Comparison of ENCODE assay signal across 9 cellular contexts in the genomic region with DNA sequence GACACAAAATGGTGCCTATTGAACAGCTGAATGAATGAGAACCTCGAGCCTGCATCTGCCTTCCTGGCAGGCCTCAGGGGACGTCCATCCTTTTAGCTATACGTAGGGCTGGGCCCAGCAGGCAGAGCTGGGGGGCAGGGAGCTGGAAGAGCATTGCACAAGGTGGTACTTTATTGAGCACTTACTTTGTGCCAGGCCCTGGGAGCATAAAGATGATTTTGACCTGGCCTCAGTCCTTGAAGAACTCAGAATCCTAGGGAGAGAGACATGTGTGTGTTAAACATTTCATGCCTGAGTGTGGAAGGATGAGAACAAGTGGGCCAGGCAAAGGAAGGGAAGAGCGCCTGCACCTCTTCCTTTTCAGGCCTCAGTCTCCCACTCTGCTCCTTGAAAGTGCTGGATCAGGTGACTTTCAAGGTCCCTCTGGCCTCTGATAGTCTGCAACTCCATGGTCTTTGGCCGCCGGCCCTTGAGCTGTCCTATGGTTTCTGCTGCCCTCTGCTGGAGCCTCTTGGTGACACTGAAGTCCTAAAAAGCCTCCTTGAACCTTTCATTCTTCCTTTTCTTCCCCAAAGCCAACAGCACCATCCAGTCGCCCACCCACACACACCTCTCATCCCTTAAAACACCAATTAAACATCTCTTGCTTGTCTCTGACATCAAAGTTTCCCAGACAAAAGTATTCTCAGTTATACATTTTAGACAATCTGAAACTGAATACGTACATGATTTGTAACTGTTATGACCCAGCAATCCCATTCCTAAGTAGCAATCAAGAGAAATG. TPM values are rescaled to one million over a fixed set of nuclear protein-coding genes. Genes with fewer than 3 reads are reported as not detected.
A peak's percentile ranks its signal among the peaks of the same experiment; 100 is the strongest.
DNase-seq lines count a peak whose midpoint lies in the region; ATAC-seq and TF ChIP-seq lines count a peak whose summit lies in the region.
"Had no signal": no experiment of that assay in that cellular context is flagged by ENCODE, and none has a peak within 500 bp of the region (broad histone marks: within the 10 kb centered on the region; RNA-seq: fewer than 3 reads in every experiment).

No MANE protein-coding gene starts in this region.

- H3K9me3 Mint-ChIP-seq in CD4-positive, CD25-positive, alpha-beta regulatory T cell = peaks cover 0 to 1% (median 0%) of the 10 kb centered on the region in 7 donors
- H3K9me3 Mint-ChIP-seq in activated CD4-positive, alpha-beta memory T cell treated with anti-CD3 and anti-CD28 coated beads, Interleukin-2, amount 10 ng/mL, durations not matched to agents 7 days and 5 days = no peaks in the 10 kb centered on the region
- H3K9me3 Mint-ChIP-seq in endodermal cell = no peaks in the 10 kb centered on the region
- no peaks in the 10 kb centered on the region for H3K9me3 Mint-ChIP-seq in mesothelial cell of epicardium
- H3K9me3 Mint-ChIP-seq: IgD-negative memory B cell had no signal

- TF ChIP-seq CTCF in endodermal cell (conservative IDR thresholded peaks at IDR 0.05) = peak; percentile 89
- TF ChIP-seq CTCF in mesothelial cell of epicardium (IDR thresholded peaks at IDR 0.05; ENCODE audit: unreplicated experiment) = peak; percentile 61

- H3K4me3 ChIP-seq in CD4-positive, CD25-positive, alpha-beta regulatory T cell (ENCODE audit: low read depth, low read length) = no peak overlapping the region
- H3K4me3 ChIP-seq in endodermal cell (ENCODE audit: low read length) = no peak overlapping the region

- H3K36me3 ChIP-seq in CD4-positive, CD25-positive, alpha-beta regulatory T cell (ENCODE audit: control insufficient read depth, insufficient read depth, low read length) = no peaks in the 10 kb centered on the region
- no peaks in the 10 kb centered on the region for H3K36me3 ChIP-seq in endodermal cell (ENCODE audit: control insufficient read depth, insufficient read depth, low read length)

- no peaks in the 10 kb centered on the region for H3K9me3 ChIP-seq in CD4-positive, CD25-positive, alpha-beta regulatory T cell (ENCODE audit: control insufficient read depth in 2 of 2, low read length in 2 of 2)
- no peaks in the 10 kb centered on the region for H3K9me3 ChIP-seq in endodermal cell (ENCODE audit: control insufficient read depth, low read length)

- CTCF ChIA-PET in activated CD4-positive, alpha-beta memory T cell treated with anti-CD3 and anti-CD28 coated beads, Interleukin-2, amount 10 ng/mL, durations not matched to agents 7 days and 5 days (lab: Charles Lee) = interaction anchor here (0.6 to 8.1 kb wide), 34 partner anchors 9 to 226 kb away, joined by 3 to 112 read pairs (median 4); partner anchors contain the start of genes INSRR, ISG20L2, METTL25B and NTRK1

- H3K27me3 Mint-ChIP-seq in CD4-positive, CD25-positive, alpha-beta regulatory T cell = peaks cover 68% of the 10 kb centered on the region
- peaks cover 58% of the 10 kb centered on the region for H3K27me3 Mint-ChIP-seq in activated CD4-positive, alpha-beta memory T cell treated with anti-CD3 and anti-CD28 coated beads, Interleukin-2, amount 10 ng/mL, durations not matched to agents 7 days and 5 days
- H3K27me3 Mint-ChIP-seq in endodermal cell (ENCODE audit: insufficient read depth) (peaks cover 51% of the 10 kb centered on the region), mesothelial cell of epicardium (ENCODE audit: low read depth) (peaks cover 50% of the 10 kb centered on the region)

- peak; percentile 30 to 61 (median 34) for DNase-seq in CD4-positive, CD25-positive, alpha-beta regulatory T cell
- peak; percentile 54 for DNase-seq in NCI-H748 treated with DMSO at 0.1 percent for 48 hours (lab: John Stamatoyannopoulos, UW)
- DNase-seq in activated CD4-positive, alpha-beta memory T cell treated with anti-CD3 and anti-CD28 coated beads, Interleukin-2, amount 10 ng/mL, durations not matched to agents 7 days and 5 days = peak; percentile 69
- peak; percentile 96 for DNase-seq in endodermal cell
- peak; percentile 53 to 79 for DNase-seq in mesothelial cell of epicardium (ENCODE audit: low spot score in 2 of 2, unreplicated experiment in 2 of 2)
- peak; percentile 31 for DNase-seq in stimulated activated CD8-positive, alpha-beta memory T cell treated with anti-CD3 and anti-CD28 coated beads, Interleukin-7, amount 100 ng/mL, for 24 hours (ENCODE audit: low read depth)

- no peak overlapping the region for H3K27ac Mint-ChIP-seq in CD4-positive, CD25-positive, alpha-beta regulatory T cell
- no peak overlapping the region for H3K27ac Mint-ChIP-seq in activated CD4-positive, alpha-beta memory T cell treated with anti-CD3 and anti-CD28 coated beads, Interleukin-2, amount 10 ng/mL, durations not matched to agents 7 days and 5 days
- H3K27ac Mint-ChIP-seq in endodermal cell (no peak overlapping the region), mesothelial cell of epicardium (no peak overlapping the region)

- POLR2A ChIA-PET in activated CD4-positive, alpha-beta memory T cell treated with anti-CD3 and anti-CD28 coated beads, Interleukin-2, amount 10 ng/mL, durations not matched to agents 7 days and 5 days (lab: Charles Lee) = interaction anchor here (1.5 kb wide), 2 partner anchors 27 to 89 kb away, joined by 3 to 7 read pairs; no protein-coding TSS in a partner anchor

- ATAC-seq in CD4-positive, CD25-positive, alpha-beta regulatory T cell (ENCODE audit: low read depth in 2 of 2) = no peak
- ATAC-seq in HG03108 (IDR thresholded peaks at IDR 0.05; ENCODE audit: unreplicated experiment) (peak; percentile 57), GM18498 (IDR thresholded peaks at IDR 0.05; ENCODE audit: unreplicated experiment) (no peak)

- peaks cover 6% of the 10 kb centered on the region for H3K27me3 ChIP-seq in CD4-positive, CD25-positive, alpha-beta regulatory T cell (ENCODE audit: control insufficient read depth, insufficient read depth, low read length)
- peaks cover 41% of the 10 kb centered on the region for H3K27me3 ChIP-seq in endodermal cell (ENCODE audit: control insufficient read depth, insufficient read depth, low read length, poor library complexity, severe bottlenecking)

- H3K4me1 Mint-ChIP-seq in CD4-positive, CD25-positive, alpha-beta regulatory T cell = peaks cover 0 to 23% (median 15%) of the 10 kb centered on the region in 4 donors
- H3K4me1 Mint-ChIP-seq in activated CD4-positive, alpha-beta memory T cell treated with anti-CD3 and anti-CD28 coated beads, Interleukin-2, amount 10 ng/mL, durations not matched to agents 7 days and 5 days = peaks cover 22% of the 10 kb centered on the region
- peaks cover 17% of the 10 kb centered on the region for H3K4me1 Mint-ChIP-seq in endodermal cell
- peaks cover 24% of the 10 kb centered on the region for H3K4me1 Mint-ChIP-seq in mesothelial cell of epicardium

- WGBS in endodermal cell (ENCODE audit: insufficient coverage in 1 of 2, insufficient read length in 1 of 2), 2 experiments = 49% methylated on average over 8 of the region's 8 CpGs

- H3K4me1 ChIP-seq in CD4-positive, CD25-positive, alpha-beta regulatory T cell (ENCODE audit: control insufficient read depth, insufficient read depth, low read length, poor library complexity, severe bottlenecking) = peaks cover 19% of the 10 kb centered on the region
- H3K4me1 ChIP-seq in endodermal cell (ENCODE audit: control insufficient read depth, insufficient read depth, low read length) = peaks cover 3% of the 10 kb centered on the region

- H3K36me3 Mint-ChIP-seq in CD4-positive, CD25-positive, alpha-beta regulatory T cell = peaks cover 4% of the 10 kb centered on the region
- H3K36me3 Mint-ChIP-seq in activated CD4-positive, alpha-beta memory T cell treated with anti-CD3 and anti-CD28 coated beads, Interleukin-2, amount 10 ng/mL, durations not matched to agents 7 days and 5 days (ENCODE audit: low read depth) = no peaks in the 10 kb centered on the region
- H3K36me3 Mint-ChIP-seq in endodermal cell (ENCODE audit: low read depth) (no peaks in the 10 kb centered on the region), mesothelial cell of epicardium (no peaks in the 10 kb centered on the region)
- H3K36me3 Mint-ChIP-seq: IgD-negative memory B cell had no signal

- H3K4me3 Mint-ChIP-seq in CD4-positive, CD25-positive, alpha-beta regulatory T cell = peak overlapping the region in 2 of 4 donors; percentile 0 to 14
- no peak overlapping the region for H3K4me3 Mint-ChIP-seq in activated CD4-positive, alpha-beta memory T cell treated with anti-CD3 and anti-CD28 coated beads, Interleukin-2, amount 10 ng/mL, durations not matched to agents 7 days and 5 days
- H3K4me3 Mint-ChIP-seq in endodermal cell (no peak overlapping the region), mesothelial cell of epicardium (no peak overlapping the region)

- H3K9ac ChIP-seq in endodermal cell (ENCODE audit: extremely low read depth, low read length, poor library complexity, severe bottlenecking) = no peak overlapping the region

- H3K27ac ChIP-seq in CD4-positive, CD25-positive, alpha-beta regulatory T cell (ENCODE audit: insufficient read depth, low read length, poor library complexity, severe bottlenecking) = no peak overlapping the region
- no peak overlapping the region for H3K27ac ChIP-seq in endodermal cell (ENCODE audit: low read depth, low read length)

RNA-seq across cellular contexts. Expression of gene PEAR1, which starts 3.5 kb away (rescaled TPM):
- 1.3 TPM for total RNA-seq in CD4-positive, CD25-positive, alpha-beta regulatory T cell
- polyA plus RNA-seq in CD4-positive, CD25-positive, alpha-beta regulatory T cell = not detected
- total RNA-seq in activated CD4-positive, alpha-beta memory T cell treated with anti-CD3 and anti-CD28 coated beads, Interleukin-2, amount 10 ng/mL, durations not matched to agents 7 days and 5 days = under 1 TPM in 1 of 2 experiments, not detected in 1; 0.05 TPM
- total RNA-seq in endodermal cell = under 1 TPM; 0.29 to 0.53 TPM
- 2.1 TPM for polyA plus RNA-seq in endodermal cell (2013, experiment 1 of 2)
- polyA plus RNA-seq in endodermal cell (2013, experiment 2 of 2) = 2.3 TPM
- 13.8 to 16.1 TPM (median 15.7 TPM) in 3 replicates for total RNA-seq in mesothelial cell of epicardium
- polyA plus RNA-seq: IgD-negative memory B cell had no signal

RNA-seq across cellular contexts. Expression of gene NTRK1, which starts 29.3 kb away (rescaled TPM):
- total RNA-seq in CD4-positive, CD25-positive, alpha-beta regulatory T cell = 0.91 TPM
- polyA plus RNA-seq in CD4-positive, CD25-positive, alpha-beta regulatory T cell = under 1 TPM in 3 of 4 donors, not detected in 1; 0.06 to 0.44 (median 0.10) TPM
- total RNA-seq in activated CD4-positive, alpha-beta memory T cell treated with anti-CD3 and anti-CD28 coated beads, Interleukin-2, amount 10 ng/mL, durations not matched to agents 7 days and 5 days = 1 to 10 TPM; 1.6 to 1.8 TPM
- total RNA-seq in endodermal cell (under 1 TPM; 0.44 to 0.82 TPM), mesothelial cell of epicardium (1.2 to 1.3 TPM (median 1.3 TPM) in 3 replicates)
- polyA plus RNA-seq in endodermal cell (2013, experiment 1 of 2) = 3.1 TPM
- polyA plus RNA-seq in endodermal cell (2013, experiment 2 of 2) = 2.0 TPM
- polyA plus RNA-seq: IgD-negative memory B cell had no signal

RNA-seq across cellular contexts. Expression of gene LRRC71, which starts 30.4 kb away (rescaled TPM):
- total RNA-seq in CD4-positive, CD25-positive, alpha-beta regulatory T cell = not detected
- polyA plus RNA-seq in CD4-positive, CD25-positive, alpha-beta regulatory T cell = not detected
- total RNA-seq in activated CD4-positive, alpha-beta memory T cell treated with anti-CD3 and anti-CD28 coated beads, Interleukin-2, amount 10 ng/mL, durations not matched to agents 7 days and 5 days = not detected
- not detected for total RNA-seq in endodermal cell
- polyA plus RNA-seq in endodermal cell (2013, experiment 1 of 2) = not detected
- polyA plus RNA-seq in endodermal cell (2013, experiment 2 of 2) = not detected
- total RNA-seq in mesothelial cell of epicardium = 0.11 to 0.34 TPM (median 0.13 TPM) in 3 replicates
- polyA plus RNA-seq: IgD-negative memory B cell had no signal

RNA-seq across cellular contexts. Expression of gene INSRR, which starts 31.1 kb away (rescaled TPM):
- total RNA-seq in CD4-positive, CD25-positive, alpha-beta regulatory T cell = 0.07 TPM
- polyA plus RNA-seq in CD4-positive, CD25-positive, alpha-beta regulatory T cell = not detected
- total RNA-seq in activated CD4-positive, alpha-beta memory T cell treated with anti-CD3 and anti-CD28 coated beads, Interleukin-2, amount 10 ng/mL, durations not matched to agents 7 days and 5 days = under 1 TPM; 0.08 to 0.13 TPM
- total RNA-seq in endodermal cell = under 1 TPM; 0.07 to 0.09 TPM
- 0.11 TPM for polyA plus RNA-seq in endodermal cell (2013, experiment 1 of 2)
- 0.08 TPM for polyA plus RNA-seq in endodermal cell (2013, experiment 2 of 2)
- total RNA-seq in mesothelial cell of epicardium = 0.45 to 0.66 TPM (median 0.51 TPM) in 3 replicates
- polyA plus RNA-seq: IgD-negative memory B cell had no signal

Comparison
In these comparisons a context has a peak if more than half of its experiments do, and no peak if none do; other contexts are left out.
1. DNase-seq: peak in every context shown above with its lines; median percentile 96 in endodermal cell; 69 in activated CD4-positive, alpha-beta memory T cell treated with anti-CD3 and anti-CD28 coated beads, Interleukin-2, amount 10 ng/mL, durations not matched to agents 7 days and 5 days; 66 in mesothelial cell of epicardium; 54 in NCI-H748 treated with DMSO at 0.1 percent for 48 hours; 34 in CD4-positive, CD25-positive, alpha-beta regulatory T cell; 31 in stimulated activated CD8-positive, alpha-beta memory T cell treated with anti-CD3 and anti-CD28 coated beads, Interleukin-7, amount 100 ng/mL, for 24 hours.